9 cellular contexts compared by ENCODE assay signal in genomic region chr10:81873932-81874816, GRCh38. TPM values are rescaled to one million over a fixed set of nuclear protein-coding genes. Genes with fewer than 3 reads are reported as not detected.
DNase-seq lines count a peak whose midpoint lies in the region; ATAC-seq and TF ChIP-seq lines count a peak whose summit lies in the region.
"Had no signal": no experiment of that assay in that cellular context is flagged by ENCODE, and none has a peak within 500 bp of the region (broad histone marks: within the 10 kb centered on the region; RNA-seq: fewer than 3 reads in every experiment).

No MANE protein-coding gene starts in this region.

- ATAC-seq in stimulated activated naive CD8-positive, alpha-beta T cell treated with anti-CD3 and anti-CD28 coated beads, Interleukin-15, amount 100 ng/mL, for 72 hours = peak; percentile 38
- no peak for ATAC-seq in HG03520 (IDR thresholded peaks at IDR 0.05; ENCODE audit: unreplicated experiment)

- H3K36me3 ChIP-seq in A673 (ENCODE audit: insufficient read depth, low read length, poor library complexity, severe bottlenecking) (no peaks in the 10 kb centered on the region), iPS DF 6.9 (ENCODE audit: control insufficient read depth, insufficient read depth, low read length) (no peaks in the 10 kb centered on the region)

- H3K4me1 Mint-ChIP-seq in stimulated activated naive CD8-positive, alpha-beta T cell treated with anti-CD3 and anti-CD28 coated beads, Interleukin-15, amount 100 ng/mL, for 72 hours = peaks cover 14% of the 10 kb centered on the region

- CTCF ChIA-PET in A673 (lab: Charles Lee) (no interaction called here), HEK293T (lab: Yijun Ruan, JAX) (no interaction called here)

- no peak for DNase-seq in A673 (ENCODE audit: low spot score)
- peak; percentile 57 for DNase-seq in HEK293T (ENCODE audit: extremely low spot score)
- DNase-seq in amygdala (lab: John Stamatoyannopoulos, UW) = peak in 30 of 56 donors; percentile 21 to 70 (median 42)
- no peak for DNase-seq in iPS DF 6.9 (ENCODE audit: low read depth, low spot score)
- no peak for DNase-seq in stimulated activated naive CD8-positive, alpha-beta T cell treated with anti-CD3 and anti-CD28 coated beads, Interleukin-15, amount 100 ng/mL, for 72 hours
- DNase-seq in activated CD4-positive, alpha-beta T cell treated with anti-CD3 and anti-CD28 coated beads, Interleukin-2, amount 50 U/mL, for 1 hour = no peak
- DNase-seq in activated CD8-positive, alpha-beta memory T cell treated with anti-CD3 and anti-CD28 coated beads for 24 hours = no peak

- no peaks in the 10 kb centered on the region for H3K4me1 ChIP-seq in A673 (ENCODE audit: insufficient read depth, low read length, poor library complexity, severe bottlenecking)
- no peaks in the 10 kb centered on the region for H3K4me1 ChIP-seq in iPS DF 6.9 (ENCODE audit: control insufficient read depth, insufficient read depth, low read length)

- peaks cover 72% of the 10 kb centered on the region for H3K27me3 Mint-ChIP-seq in stimulated activated naive CD8-positive, alpha-beta T cell treated with anti-CD3 and anti-CD28 coated beads, Interleukin-15, amount 100 ng/mL, for 72 hours

- POLR2A ChIA-PET in A673 (lab: Charles Lee; ENCODE audit: low non-redundant PET) = no interaction called here
- POLR2A ChIA-PET in HEK293T (lab: Yijun Ruan, JAX) = no interaction called here

- intact Hi-C loops in A673 (cut with micrococcal nuclease; ENCODE audit: unreplicated experiment) = no loop called here

- no peaks in the 10 kb centered on the region for H3K9me3 Mint-ChIP-seq in stimulated activated naive CD8-positive, alpha-beta T cell treated with anti-CD3 and anti-CD28 coated beads, Interleukin-15, amount 100 ng/mL, for 72 hours

- no peak overlapping the region for H3K27ac Mint-ChIP-seq in stimulated activated naive CD8-positive, alpha-beta T cell treated with anti-CD3 and anti-CD28 coated beads, Interleukin-15, amount 100 ng/mL, for 72 hours

- H3K27ac ChIP-seq in A673 (ENCODE audit: low read depth, low read length, poor library complexity, severe bottlenecking) = no peak overlapping the region
- no peak overlapping the region for H3K27ac ChIP-seq in iPS DF 6.9 (ENCODE audit: low read length)
- H3K27ac ChIP-seq: VCaP had no signal

- H3K27me3 ChIP-seq in A673 (replicated peaks; ENCODE audit: insufficient read depth, low read depth, low read length, poor library complexity) (peaks cover 50% of the 10 kb centered on the region), iPS DF 6.9 (ENCODE audit: control insufficient read depth, insufficient read depth, low read length) (peaks cover 8% of the 10 kb centered on the region; the same call in 1 of the 2 replicates)

- H3K4me3 ChIP-seq in A673 (ENCODE audit: low read depth, low read length, poor library complexity, severe bottlenecking) (peak overlapping the region; percentile 19), iPS DF 6.9 (ENCODE audit: low read length) (peak overlapping the region; percentile 91; the same call in 1 of the 2 replicates)

- H3K4me3 Mint-ChIP-seq in stimulated activated naive CD8-positive, alpha-beta T cell treated with anti-CD3 and anti-CD28 coated beads, Interleukin-15, amount 100 ng/mL, for 72 hours = peak overlapping the region in 1 of 2 donors; percentile 35

- H3K9me3 ChIP-seq in A673 (ENCODE audit: low read depth, low read length, poor library complexity, severe bottlenecking) (no peaks in the 10 kb centered on the region), iPS DF 6.9 (ENCODE audit: control insufficient read depth, insufficient read depth, low read length) (no peaks in the 10 kb centered on the region)

- no CpG with 5 or more reads among the region's 80 CpGs for WGBS in iPS DF 6.9 (ENCODE audit: insufficient coverage, insufficient read length)

- TF ChIP-seq CTCF in A673 (conservative IDR thresholded peaks at IDR 0.05; ENCODE audit: low read depth, low read length) = no peak

- BruUV-seq in A673 (replicated peaks; lab: Mats Ljungman, UMichigan) = no TSS peak

TF ChIP-seq in HEK293T, 16 proteins besides CTCF, POLR2A, EP300 and RAD21:
- TF ChIP-seq LEF1 (IDR thresholded peaks at IDR 0.05; ENCODE audit: borderline replicate concordance) (no peak), SP1 (IDR thresholded peaks at IDR 0.05) (no peak), FOXK2 (IDR thresholded peaks at IDR 0.05) (no peak), CTBP1 (IDR thresholded peaks at IDR 0.05; ENCODE audit: borderline replicate concordance) (no peak), PKNOX1 (IDR thresholded peaks at IDR 0.05) (no peak), BHLHE40 (IDR thresholded peaks at IDR 0.05; ENCODE audit: borderline replicate concordance) (no peak), FOXM1 (IDR thresholded peaks at IDR 0.05; ENCODE audit: borderline replicate concordance) (no peak), ZNF384 (IDR thresholded peaks at IDR 0.05) (no peak), ARNT (IDR thresholded peaks at IDR 0.05) (no peak), NFRKB (IDR thresholded peaks at IDR 0.05) (no peak), TARDBP (IDR thresholded peaks at IDR 0.05) (no peak), SUZ12 (IDR thresholded peaks at IDR 0.05) (no peak), HDGF (IDR thresholded peaks at IDR 0.05; ENCODE audit: borderline replicate concordance) (no peak)

RNA-seq across cellular contexts. Expression of gene NRG3, which starts 0.8 kb away (rescaled TPM):
- not detected in 2 replicates for total RNA-seq in A673 (2021)

Comparison
In these comparisons a context has a peak if more than half of its experiments do, and no peak if none do; other contexts are left out.
1. DNase-seq: peak in HEK293T (single experiment) and amygdala (30 of 56); none in A673 (single experiment), iPS DF 6.9 (single experiment), stimulated activated naive CD8-positive, alpha-beta T cell treated with anti-CD3 and anti-CD28 coated beads, Interleukin-15, amount 100 ng/mL, for 72 hours (0 of 2), activated CD4-positive, alpha-beta T cell treated with anti-CD3 and anti-CD28 coated beads, Interleukin-2, amount 50 U/mL, for 1 hour (single experiment) and activated CD8-positive, alpha-beta memory T cell treated with anti-CD3 and anti-CD28 coated beads for 24 hours (single experiment).